In genomic region chr19:40006273-40006691, GRCh38 we compare ENCODE assay signal across 1 cellular context.
TF ChIP-seq lines count a peak whose summit lies in the region.

No MANE protein-coding gene starts in this region.

TF ChIP-seq in GM12878, 131 proteins besides CTCF, POLR2A, EP300 and RAD21:
- TF ChIP-seq ZBTB4 (CRISPR knock-in tag; IDR thresholded peaks at IDR 0.05), result no peak
- peak; percentile 35; the same call in 1 of the 2 replicates for TF ChIP-seq RUNX3 (IDR thresholded peaks at IDR 0.05; ENCODE audit: low read length)
